In genomic region chr6:118618676-118619377, GRCh38 we compare ENCODE assay signal across 8 cellular contexts. TPM values are rescaled to one million over a fixed set of nuclear protein-coding genes. Genes with fewer than 3 reads are reported as not detected.
DNase-seq lines count a peak whose midpoint lies in the region; ATAC-seq lines count a peak whose summit lies in the region.

No MANE protein-coding gene starts in this region.

- no CpG with 5 or more reads among the region's 15 CpGs for WGBS in trophoblast cell (ENCODE audit: extremely low coverage, insufficient coverage, insufficient read length)

- H2AK5ac ChIP-seq in trophoblast cell (ENCODE audit: low read length): no peak overlapping the region

- H3K79me2 ChIP-seq in trophoblast cell (ENCODE audit: control insufficient read depth, insufficient read depth, low read length, poor library complexity): no peaks in the 10 kb centered on the region

- no peak overlapping the region for H2BK5ac ChIP-seq in trophoblast cell (ENCODE audit: low read depth, low read length, poor library complexity)

- H3K4me2 ChIP-seq in trophoblast cell (ENCODE audit: low read length): no peak overlapping the region

- H3K4me3 ChIP-seq in CD4-positive, CD25-positive, alpha-beta regulatory T cell (ENCODE audit: low read depth, low read length): no peak overlapping the region
- H3K4me3 ChIP-seq in trophoblast cell (ENCODE audit: low read depth, low read length): no peak overlapping the region

- H3K14ac ChIP-seq in trophoblast cell (ENCODE audit: low read length): no peak overlapping the region

- H3K4me1 ChIP-seq in CD4-positive, CD25-positive, alpha-beta regulatory T cell (ENCODE audit: control insufficient read depth, insufficient read depth, low read length, poor library complexity, severe bottlenecking): peaks cover 7% of the 10 kb centered on the region
- H3K4me1 ChIP-seq in trophoblast cell (ENCODE audit: control insufficient read depth in 1 of 2, insufficient read depth in 2 of 2, low read length in 2 of 2): no peaks in the 10 kb centered on the region

- no peaks in the 10 kb centered on the region for H3K79me1 ChIP-seq in trophoblast cell (ENCODE audit: low read length)

- no peak overlapping the region for H3K18ac ChIP-seq in trophoblast cell (ENCODE audit: low read length)

- H3K4ac ChIP-seq in trophoblast cell (ENCODE audit: low read depth, low read length): no peak overlapping the region

- no peaks in the 10 kb centered on the region for H3K27me3 ChIP-seq in CD4-positive, CD25-positive, alpha-beta regulatory T cell (ENCODE audit: control insufficient read depth, insufficient read depth, low read length)
- H3K27me3 ChIP-seq in trophoblast cell (ENCODE audit: insufficient read depth, low read length): no peaks in the 10 kb centered on the region

- DNase-seq in CD4-positive, CD25-positive, alpha-beta regulatory T cell: peak; percentile 41 to 61 (median 61)
- DNase-seq in GM19238 (ENCODE audit: insufficient read length, low spot score): peak; percentile 27
- peak; percentile 35 for DNase-seq in RPMI8226
- peak; percentile 51 for DNase-seq in activated gamma-delta T cell treated with anti-CD3 and anti-CD28 coated beads, Interleukin-2, amount 50 U/mL, for 16 hours (ENCODE audit: low read depth)
- DNase-seq in germinal center (ENCODE audit: low spot score): peak; percentile 51
- DNase-seq in trophoblast cell: peak; percentile 43 to 72
- DNase-seq in ureter (ENCODE audit: low spot score): peak; percentile 63

- H4K12ac ChIP-seq in trophoblast cell (ENCODE audit: low read depth, low read length): no peak overlapping the region

- peaks cover 27 to 65% (median 30%) of the 10 kb centered on the region in 4 donors for H3K4me1 Mint-ChIP-seq in CD4-positive, CD25-positive, alpha-beta regulatory T cell

- no peak overlapping the region for H3K27ac ChIP-seq in CD4-positive, CD25-positive, alpha-beta regulatory T cell (ENCODE audit: insufficient read depth, low read length, poor library complexity, severe bottlenecking)
- no peak overlapping the region for H3K27ac ChIP-seq in trophoblast cell (ENCODE audit: low read depth, low read length)

- H3K27me3 Mint-ChIP-seq in CD4-positive, CD25-positive, alpha-beta regulatory T cell: no peaks in the 10 kb centered on the region

- H3K23ac ChIP-seq in trophoblast cell (ENCODE audit: low read length): no peak overlapping the region

- H2BK120ac ChIP-seq in trophoblast cell (ENCODE audit: insufficient read depth, low read length, poor library complexity): no peak overlapping the region

- H2AFZ ChIP-seq in trophoblast cell (ENCODE audit: insufficient read depth, low read length, poor library complexity): no peak overlapping the region

- peaks cover 0 to 3% (median 0%) of the 10 kb centered on the region in 7 donors for H3K9me3 Mint-ChIP-seq in CD4-positive, CD25-positive, alpha-beta regulatory T cell

- peak overlapping the region; percentile 18 for H2BK12ac ChIP-seq in trophoblast cell (ENCODE audit: low read length)

- ATAC-seq in CD4-positive, CD25-positive, alpha-beta regulatory T cell (ENCODE audit: low read depth in 2 of 2): peak; percentile 85
- ATAC-seq in HG03432 (IDR thresholded peaks at IDR 0.05; ENCODE audit: unreplicated experiment): peak; percentile 93

- H3K9me3 ChIP-seq in CD4-positive, CD25-positive, alpha-beta regulatory T cell (ENCODE audit: control insufficient read depth in 2 of 2, low read length in 2 of 2): no peaks in the 10 kb centered on the region
- H3K9me3 ChIP-seq in trophoblast cell (ENCODE audit: insufficient read depth, low read depth, low read length): no peaks in the 10 kb centered on the region

- no peak overlapping the region for H3K4me3 Mint-ChIP-seq in CD4-positive, CD25-positive, alpha-beta regulatory T cell

- H3K36me3 ChIP-seq in CD4-positive, CD25-positive, alpha-beta regulatory T cell (ENCODE audit: control insufficient read depth, insufficient read depth, low read length): peaks cover 6% of the 10 kb centered on the region
- no peaks in the 10 kb centered on the region for H3K36me3 ChIP-seq in trophoblast cell (ENCODE audit: control insufficient read depth in 1 of 2, insufficient read depth in 2 of 2, low read length in 2 of 2)

- peak overlapping the region in 2 of 3 donors; percentile 39 to 94 for H3K27ac Mint-ChIP-seq in CD4-positive, CD25-positive, alpha-beta regulatory T cell

- H4K8ac ChIP-seq in trophoblast cell (ENCODE audit: low read depth, low read length): no peak overlapping the region

- H3K36me3 Mint-ChIP-seq in CD4-positive, CD25-positive, alpha-beta regulatory T cell: peaks cover 8% of the 10 kb centered on the region

- no peak overlapping the region for H3K9ac ChIP-seq in trophoblast cell (ENCODE audit: low read length)

- H4K91ac ChIP-seq in trophoblast cell (ENCODE audit: low read depth, low read length): no peak overlapping the region

RNA-seq across cellular contexts. Expression of gene CEP85L, which starts 32.6 kb away (rescaled TPM):
- total RNA-seq in CD4-positive, CD25-positive, alpha-beta regulatory T cell: 96.4 TPM
- polyA plus RNA-seq in CD4-positive, CD25-positive, alpha-beta regulatory T cell: 10 to 100 TPM; 19.3 to 32.0 (median 26.5) TPM
- 6.3 TPM in 2 replicates for polyA plus RNA-seq in trophoblast cell (2013)
- 34.5 TPM for total RNA-seq in ureter
